In genomic region chr6:124008689-124009371, GRCh38 we compare ENCODE assay signal across 22 cellular contexts.
"Had no signal": no experiment of that assay in that cellular context is flagged by ENCODE, and none has a peak within 500 bp of the region (broad histone marks: within the 10 kb centered on the region; RNA-seq: fewer than 3 reads in every experiment).

No MANE protein-coding gene starts in this region.

- H3K4me1 ChIP-seq: adrenal gland, breast epithelium, gastroesophageal sphincter, upper lobe of left lung had no signal

- H3K4me3 ChIP-seq: adrenal gland, breast epithelium, gastroesophageal sphincter, ovary, right lobe of liver, thoracic aorta, upper lobe of left lung had no signal

- H3K27me3 ChIP-seq: adrenal gland, breast epithelium, gastroesophageal sphincter, ovary, right lobe of liver, upper lobe of left lung had no signal

- ATAC-seq: esophagus mucosa; gastroesophageal sphincter; left ventricle myocardium superior; stimulated activated memory B cell treated with anti-CD40 and anti-IgM and Interleukin-4, amounts not matched to agents 10 μg/mL and 1 μg/mL and 100 μg/mL, for 72 hours; T-helper 17 cell had no signal

- H3K27ac ChIP-seq: adrenal gland, breast epithelium, gastroesophageal sphincter, ovary, thoracic aorta, upper lobe of left lung, WERI-Rb-1 had no signal

- H3K9me3 ChIP-seq: adrenal gland, breast epithelium, gastroesophageal sphincter, ovary, right lobe of liver, thoracic aorta, upper lobe of left lung had no signal

- DNase-seq: activated CD4-positive, alpha-beta T cell treated with anti-CD3 and anti-CD28 coated beads for 1 hour; activated CD4-positive, alpha-beta T cell treated with anti-CD3 and anti-CD28 coated beads, Interleukin-2, amount 50 U/mL, for 48 hours; activated gamma-delta T cell; adrenal gland; cerebellar nuclear complex; cortex of kidney; effector CD4-positive, alpha-beta T cell; immature natural killer cell; kidney glomerular epithelial cell; left ventricle myocardium superior; naive B cell; ovary; stimulated activated CD4-positive, alpha-beta T cell treated with anti-CD3 and anti-CD28 coated beads, Interleukin-4, amount 100 ng/mL, for 24 hours; T-helper 17 cell; upper lobe of left lung; WERI-Rb-1 had no signal

- H3K36me3 ChIP-seq: adrenal gland, breast epithelium, gastroesophageal sphincter, ovary, right lobe of liver, thoracic aorta, upper lobe of left lung, WERI-Rb-1 had no signal
